In the genomic region with DNA sequence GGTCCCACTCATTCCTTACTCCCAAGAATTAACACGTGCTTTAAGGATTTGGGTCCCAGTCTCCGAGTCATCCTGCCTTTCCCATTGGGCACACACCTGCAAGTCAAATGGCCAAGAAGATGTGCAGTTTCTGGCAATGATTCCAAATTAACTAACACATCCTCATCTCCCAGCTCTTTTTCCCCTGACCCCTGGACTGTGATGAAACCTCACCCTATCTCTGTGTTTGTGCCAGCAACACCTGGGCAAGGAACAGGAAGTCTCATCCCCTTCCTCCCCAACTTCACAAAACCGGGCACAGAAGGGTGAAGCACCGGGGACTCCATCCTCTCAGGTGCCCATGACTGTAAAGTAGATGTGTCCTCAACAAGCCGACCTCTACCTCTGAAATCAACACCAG, we compare ENCODE assay signal across 9 cellular contexts. TPM values are rescaled to one million over a fixed set of nuclear protein-coding genes. Genes with fewer than 3 reads are reported as not detected.
"Had no signal": no experiment of that assay in that cellular context is flagged by ENCODE, and none has a peak within 500 bp of the region (broad histone marks: within the 10 kb centered on the region; RNA-seq: fewer than 3 reads in every experiment).

No MANE protein-coding gene starts in this region.

- FAIRE-seq: HTR-8/SVneo had no signal

- ATAC-seq: HCT116 had no signal

- H3K9me3 ChIP-seq: HAP-1 had no signal

- DNase-seq: GM23248, GOT3, H7, HFFc6 had no signal

- H3K4me3 ChIP-seq: GM23248, HAP-1 had no signal

- H3K36me3 ChIP-seq: HAP-1 had no signal

- H3K9ac ChIP-seq: GM23248 had no signal

- H3K27ac ChIP-seq: GM23248 had no signal

- H3K4me1 ChIP-seq: HAP-1 had no signal

- H2AFZ ChIP-seq: GM23248 had no signal

RNA-seq across cellular contexts. Expression of a gene that starts 54.8 kb away (rescaled TPM):
- total RNA-seq: HT-29 had no signal
- polyA plus RNA-seq: GM23248, IgD-negative memory B cell had no signal
